In the genomic region with DNA sequence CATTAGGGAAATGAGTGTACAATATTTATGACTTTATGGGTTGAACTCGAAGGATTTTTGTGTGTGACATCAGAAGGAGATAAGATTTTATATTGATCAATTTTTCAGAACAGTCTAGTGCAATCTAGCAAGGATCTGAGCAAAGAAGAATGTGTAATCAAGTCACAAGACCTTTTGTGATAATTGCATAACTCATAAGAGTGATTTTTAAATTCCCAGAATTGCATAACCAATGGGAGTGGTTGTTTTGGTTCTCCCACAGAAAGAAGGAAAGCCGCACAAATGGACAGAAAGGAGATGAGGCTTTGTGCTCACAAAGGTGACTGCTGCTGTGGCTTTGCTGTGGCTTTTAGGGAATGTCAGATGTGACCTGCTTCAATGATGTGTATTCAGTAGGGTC, we compare ENCODE assay signal across 26 cellular contexts.
DNase-seq lines count a peak whose midpoint lies in the region; TF ChIP-seq lines count a peak whose summit lies in the region.
"Had no signal": no experiment of that assay in that cellular context is flagged by ENCODE, and none has a peak within 500 bp of the region (broad histone marks: within the 10 kb centered on the region; RNA-seq: fewer than 3 reads in every experiment).

No MANE protein-coding gene starts in this region.

- H3K27ac ChIP-seq in uterus: no peak overlapping the region
- H3K27ac ChIP-seq: A549; BLaER1 treated with 17β-estradiol and CSF1 and Interleukin-3, amounts not matched to agents 10 nM and 100 nM; lower lobe of right lung; neutrophil; SK-N-MC; tibial artery; WERI-Rb-1 had no signal

- intact Hi-C loops in uterus (cut with DNase I; ENCODE audit: low total_unique reads): no loop called here

- TF ChIP-seq POLR2A in uterus (IDR thresholded peaks at IDR 0.05): no peak

- peak overlapping the region; percentile 13 for H3K4me3 ChIP-seq in adipocyte (ENCODE audit: low read length)
- H3K4me3 ChIP-seq in fibroblast of pulmonary artery (replicated peaks; ENCODE audit: low read depth, low read length): no peak overlapping the region
- no peak overlapping the region for H3K4me3 ChIP-seq in uterus
- H3K4me3 ChIP-seq: A549; BLaER1 treated with 17β-estradiol and CSF1 and Interleukin-3, amounts not matched to agents 10 nM and 100 nM; lower lobe of right lung; SK-N-MC; tibial artery had no signal

- peak overlapping the region; percentile 30 for H3K9ac ChIP-seq in adipocyte (ENCODE audit: low read length)
- H3K9ac ChIP-seq: BLaER1 treated with 17β-estradiol and CSF1 and Interleukin-3, amounts not matched to agents 10 nM and 100 nM had no signal

- peaks cover 24% of the 10 kb centered on the region for H3K4me1 ChIP-seq in adipocyte (ENCODE audit: control insufficient read depth, insufficient read depth, low read length)
- no peaks in the 10 kb centered on the region for H3K4me1 ChIP-seq in uterus
- H3K4me1 ChIP-seq: A549; BLaER1 treated with 17β-estradiol and CSF1 and Interleukin-3, amounts not matched to agents 10 nM and 100 nM; lower lobe of right lung; tibial artery had no signal

- H3K36me3 ChIP-seq in adipocyte (ENCODE audit: control insufficient read depth, insufficient read depth, low read length, severe bottlenecking) (no peaks in the 10 kb centered on the region), uterus (no peaks in the 10 kb centered on the region)
- H3K36me3 ChIP-seq: BLaER1 treated with 17β-estradiol and CSF1 and Interleukin-3, amounts not matched to agents 10 nM and 100 nM; lower lobe of right lung; neutrophil; tibial artery; WERI-Rb-1 had no signal

- peak; percentile 29 for DNase-seq in AG20443 (ENCODE audit: low spot score)
- DNase-seq in adipocyte (ENCODE audit: low read depth): peak; percentile 47
- DNase-seq in fibroblast of pulmonary artery (ENCODE audit: low read depth): peak; percentile 17
- DNase-seq in renal cortical epithelial cell (ENCODE audit: low read depth): peak; percentile 5
- no peak for DNase-seq in uterus
- no peak for DNase-seq in cerebellum (ENCODE audit: low spot score)
- DNase-seq in DMS79 treated with DMSO at 0.1 percent for 48 hours (lab: John Stamatoyannopoulos, UW): no peak
- no peak for DNase-seq in COLO829 (ENCODE audit: low spot score)
- DNase-seq: activated CD4-positive, alpha-beta T cell treated with anti-CD3 and anti-CD28 coated beads, Interleukin-2, amount 50 U/mL, for 48 hours; activated effector memory CD4-positive, alpha-beta T cell treated with anti-CD3 and anti-CD28 coated beads, Interleukin-2, amount 50 U/mL, for 16 hours; activated naive CD8-positive, alpha-beta T cell treated with anti-CD3 and anti-CD28 coated beads, Interleukin-2, amount 50 U/mL, for 24 hours; Calu3; H7; islet precursor cell; lower lobe of right lung; NCI-H1436 treated with DMSO at 0.1 percent for 48 hours; NCI-H526; stimulated activated CD4-positive, alpha-beta T cell treated with anti-CD3 and anti-CD28 coated beads, Interleukin-4, amount 100 ng/mL, for 1 hour; stimulated activated naive CD4-positive, alpha-beta T cell treated with Interleukin-2 at 50 U/mL for 16 hours; T-helper 2 cell; tibial artery; WERI-Rb-1 had no signal

- no peaks in the 10 kb centered on the region for H3K9me3 ChIP-seq in adipocyte (ENCODE audit: control insufficient read depth, low read length)
- no peaks in the 10 kb centered on the region for H3K9me3 ChIP-seq in uterus
- H3K9me3 ChIP-seq: A549; BLaER1 treated with 17β-estradiol and CSF1 and Interleukin-3, amounts not matched to agents 10 nM and 100 nM; lower lobe of right lung; neutrophil; tibial artery had no signal

- H3K27me3 ChIP-seq in adipocyte (replicated peaks; ENCODE audit: control insufficient read depth, insufficient read depth, low read length) (no peaks in the 10 kb centered on the region), uterus (no peaks in the 10 kb centered on the region)
- H3K27me3 ChIP-seq: BLaER1 treated with 17β-estradiol and CSF1 and Interleukin-3, amounts not matched to agents 10 nM and 100 nM; neutrophil; tibial artery had no signal

- TF ChIP-seq CTCF in fibroblast of pulmonary artery (IDR thresholded peaks at IDR 0.05; ENCODE audit: low read length, missing control alignments) (no peak), uterus (IDR thresholded peaks at IDR 0.05) (no peak)

Comparison
In these comparisons a context has a peak if more than half of its experiments do, and no peak if none do; other contexts are left out.
1. DNase-seq: peak in AG20443 (single experiment), adipocyte (single experiment), fibroblast of pulmonary artery (single experiment) and renal cortical epithelial cell (single experiment); none in uterus (0 of 2), cerebellum (single experiment), DMS79 treated with DMSO at 0.1 percent for 48 hours (single experiment) and COLO829 (single experiment).